In the genomic region with DNA sequence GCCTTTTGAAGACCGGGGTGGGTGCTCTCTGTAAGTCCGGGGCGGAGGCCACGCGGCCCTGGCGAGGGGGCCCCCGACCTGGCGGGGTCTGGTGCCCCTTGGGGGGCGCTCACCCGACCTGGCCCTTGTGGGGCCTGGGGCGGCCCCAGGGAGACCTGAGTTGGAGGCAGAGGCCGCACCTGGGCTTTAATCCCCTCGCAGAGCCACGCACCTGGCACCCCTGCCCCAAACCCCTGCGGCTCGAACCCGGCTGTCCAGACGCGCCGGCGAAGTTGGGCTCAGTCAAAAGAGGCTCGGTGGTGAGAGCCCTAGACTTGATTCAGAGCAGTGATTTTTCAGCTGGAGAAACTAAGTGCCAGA, we compare ENCODE assay signal across 1 cellular context.
TF ChIP-seq lines count a peak whose summit lies in the region.

No MANE protein-coding gene starts in this region.

TF ChIP-seq in neural cell, 6 proteins besides CTCF, POLR2A, EP300 and RAD21 (continued from another document):
- TF ChIP-seq, protein P1, sequence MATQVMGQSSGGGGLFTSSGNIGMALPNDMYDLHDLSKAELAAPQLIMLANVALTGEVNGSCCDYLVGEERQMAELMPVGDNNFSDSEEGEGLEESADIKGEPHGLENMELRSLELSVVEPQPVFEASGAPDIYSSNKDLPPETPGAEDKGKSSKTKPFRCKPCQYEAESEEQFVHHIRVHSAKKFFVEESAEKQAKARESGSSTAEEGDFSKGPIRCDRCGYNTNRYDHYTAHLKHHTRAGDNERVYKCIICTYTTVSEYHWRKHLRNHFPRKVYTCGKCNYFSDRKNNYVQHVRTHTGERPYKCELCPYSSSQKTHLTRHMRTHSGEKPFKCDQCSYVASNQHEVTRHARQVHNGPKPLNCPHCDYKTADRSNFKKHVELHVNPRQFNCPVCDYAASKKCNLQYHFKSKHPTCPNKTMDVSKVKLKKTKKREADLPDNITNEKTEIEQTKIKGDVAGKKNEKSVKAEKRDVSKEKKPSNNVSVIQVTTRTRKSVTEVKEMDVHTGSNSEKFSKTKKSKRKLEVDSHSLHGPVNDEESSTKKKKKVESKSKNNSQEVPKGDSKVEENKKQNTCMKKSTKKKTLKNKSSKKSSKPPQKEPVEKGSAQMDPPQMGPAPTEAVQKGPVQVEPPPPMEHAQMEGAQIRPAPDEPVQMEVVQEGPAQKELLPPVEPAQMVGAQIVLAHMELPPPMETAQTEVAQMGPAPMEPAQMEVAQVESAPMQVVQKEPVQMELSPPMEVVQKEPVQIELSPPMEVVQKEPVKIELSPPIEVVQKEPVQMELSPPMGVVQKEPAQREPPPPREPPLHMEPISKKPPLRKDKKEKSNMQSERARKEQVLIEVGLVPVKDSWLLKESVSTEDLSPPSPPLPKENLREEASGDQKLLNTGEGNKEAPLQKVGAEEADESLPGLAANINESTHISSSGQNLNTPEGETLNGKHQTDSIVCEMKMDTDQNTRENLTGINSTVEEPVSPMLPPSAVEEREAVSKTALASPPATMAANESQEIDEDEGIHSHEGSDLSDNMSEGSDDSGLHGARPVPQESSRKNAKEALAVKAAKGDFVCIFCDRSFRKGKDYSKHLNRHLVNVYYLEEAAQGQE (IDR thresholded peaks at IDR 0.05; ENCODE audit: borderline replicate concordance) = no peak
- TF ChIP-seq POLR2AphosphoS5 (IDR thresholded peaks at IDR 0.05) (no peak), EZH2 (IDR thresholded peaks at IDR 0.05; ENCODE audit: borderline replicate concordance, insufficient read depth, low read length, poor library complexity, severe bottlenecking) (no peak), SMC3 (conservative IDR thresholded peaks at IDR 0.05; ENCODE audit: poor library complexity) (no peak)
